15 cellular contexts compared by ENCODE assay signal in the genomic region with DNA sequence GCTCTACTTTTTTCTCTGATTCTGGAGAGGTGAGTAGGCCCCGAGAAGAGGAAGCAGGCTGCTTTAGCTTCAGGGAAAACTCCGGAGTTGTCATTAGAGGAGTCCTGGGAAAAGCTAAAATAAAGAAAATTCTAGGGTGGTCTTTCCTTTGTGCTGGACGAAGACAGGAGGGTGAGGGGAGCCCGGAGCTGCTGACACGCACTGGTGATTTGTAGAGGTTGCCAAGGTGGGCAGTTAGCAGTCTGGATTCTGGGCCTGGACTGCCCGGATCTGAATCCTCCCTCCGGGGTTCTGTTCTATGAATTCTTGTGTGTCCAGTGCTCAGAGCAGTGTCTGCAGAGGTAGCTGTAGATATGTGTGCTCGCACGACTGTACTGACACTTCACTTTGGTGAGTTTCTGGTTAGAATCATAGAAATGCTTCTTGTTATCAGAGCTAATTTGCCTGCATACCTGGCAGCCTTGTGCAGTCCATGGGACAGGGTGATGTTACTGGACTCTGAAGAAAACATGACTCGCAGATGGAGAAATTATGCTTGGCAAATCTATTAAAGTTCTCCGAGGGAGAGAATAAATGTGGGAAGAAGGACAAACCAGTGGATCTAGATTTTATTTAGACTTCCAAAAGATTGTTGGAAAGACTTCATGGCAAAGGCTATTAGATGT. TPM values are rescaled to one million over a fixed set of nuclear protein-coding genes. Genes with fewer than 3 reads are reported as not detected.
A peak's percentile ranks its signal among the peaks of the same experiment; 100 is the strongest.
DNase-seq lines count a peak whose midpoint lies in the region; ATAC-seq and TF ChIP-seq lines count a peak whose summit lies in the region.
"Had no signal": no experiment of that assay in that cellular context is flagged by ENCODE, and none has a peak within 500 bp of the region (broad histone marks: within the 10 kb centered on the region; RNA-seq: fewer than 3 reads in every experiment).

No MANE protein-coding gene starts in this region.

- intact Hi-C loops in heart left ventricle (cut with DNase I): no loop called here
- intact Hi-C loops in thyroid gland (cut with DNase I): no loop called here

- H3K27me3 ChIP-seq in WERI-Rb-1 (ENCODE audit: insufficient read depth, low read depth, severe bottlenecking) (no peaks in the 10 kb centered on the region), heart left ventricle (no peaks in the 10 kb centered on the region), thyroid gland (no peaks in the 10 kb centered on the region)
- H3K27me3 ChIP-seq: BLaER1 treated with 17β-estradiol and CSF1 and Interleukin-3, amounts not matched to agents 10 nM and 100 nM; brain microvascular endothelial cell had no signal

- no peaks in the 10 kb centered on the region for H3K9me3 Mint-ChIP-seq in activated naive CD4-positive, alpha-beta T cell treated with anti-CD3 and anti-CD28 coated beads, Interleukin-2, amount 10 ng/mL, durations not matched to agents 7 days and 5 days

- H3K36me3 ChIP-seq in WERI-Rb-1 (no peaks in the 10 kb centered on the region), heart left ventricle (no peaks in the 10 kb centered on the region), mesodermal cell (ENCODE audit: control insufficient read depth, insufficient read depth, low read length) (peaks cover 14% of the 10 kb centered on the region), thyroid gland (no peaks in the 10 kb centered on the region)
- H3K36me3 ChIP-seq: BLaER1 treated with 17β-estradiol and CSF1 and Interleukin-3, amounts not matched to agents 10 nM and 100 nM; brain microvascular endothelial cell had no signal

- no peaks in the 10 kb centered on the region for H3K4me1 Mint-ChIP-seq in activated naive CD4-positive, alpha-beta T cell treated with anti-CD3 and anti-CD28 coated beads, Interleukin-2, amount 10 ng/mL, durations not matched to agents 7 days and 5 days

- no peak overlapping the region for H3K4me3 Mint-ChIP-seq in activated naive CD4-positive, alpha-beta T cell treated with anti-CD3 and anti-CD28 coated beads, Interleukin-2, amount 10 ng/mL, durations not matched to agents 7 days and 5 days
- H3K4me3 Mint-ChIP-seq: activated CD8-positive, alpha-beta T cell treated with anti-CD3 and anti-CD28 coated beads, Interleukin-2, amount 10 ng/mL, durations not matched to agents 7 days and 5 days had no signal

- H3K9me3 ChIP-seq in WERI-Rb-1 (ENCODE audit: severe bottlenecking) (no peaks in the 10 kb centered on the region), heart left ventricle (no peaks in the 10 kb centered on the region), mesodermal cell (ENCODE audit: control insufficient read depth, low read length) (peaks cover 13% of the 10 kb centered on the region), thyroid gland (no peaks in the 10 kb centered on the region)

- CTCF ChIA-PET in activated naive CD4-positive, alpha-beta T cell treated with anti-CD3 and anti-CD28 coated beads, Interleukin-2, amount 10 ng/mL, durations not matched to agents 7 days and 5 days (lab: Charles Lee): no interaction called here

- TF ChIP-seq CTCF in WERI-Rb-1 (IDR thresholded peaks at IDR 0.05; ENCODE audit: low read depth, low read length) (no peak), heart left ventricle (IDR thresholded peaks at IDR 0.05) (no peak), thyroid gland (IDR thresholded peaks at IDR 0.05) (no peak)

- no peaks in the 10 kb centered on the region for H3K36me3 Mint-ChIP-seq in activated naive CD4-positive, alpha-beta T cell treated with anti-CD3 and anti-CD28 coated beads, Interleukin-2, amount 10 ng/mL, durations not matched to agents 7 days and 5 days

- H3K4me1 ChIP-seq in heart left ventricle: peaks cover 0 to 61% (median 22%) of the 10 kb centered on the region in 12 donors
- H3K4me1 ChIP-seq in mesodermal cell (ENCODE audit: control insufficient read depth, insufficient read depth, low read length, poor library complexity, severe bottlenecking): peaks cover 48% of the 10 kb centered on the region
- H3K4me1 ChIP-seq in thyroid gland: peaks cover 58 to 87% of the 10 kb centered on the region in 2 donors
- H3K4me1 ChIP-seq: BLaER1 treated with 17β-estradiol and CSF1 and Interleukin-3, amounts not matched to agents 10 nM and 100 nM had no signal

- peaks cover 9% of the 10 kb centered on the region for H3K27me3 Mint-ChIP-seq in activated naive CD4-positive, alpha-beta T cell treated with anti-CD3 and anti-CD28 coated beads, Interleukin-2, amount 10 ng/mL, durations not matched to agents 7 days and 5 days

- DNase-seq in WERI-Rb-1 (no peak), heart left ventricle (no peak), thyroid gland (peak; percentile 29 to 52), cerebellar nuclear complex (lab: John Stamatoyannopoulos, UW) (no peak)
- DNase-seq in activated naive CD4-positive, alpha-beta T cell treated with anti-CD3 and anti-CD28 coated beads, Interleukin-2, amount 10 ng/mL, durations not matched to agents 7 days and 5 days: no peak
- DNase-seq: activated CD8-positive, alpha-beta T cell treated with anti-CD3 and anti-CD28 coated beads, Interleukin-2, amount 10 ng/mL, durations not matched to agents 7 days and 5 days; activated effector memory CD4-positive, alpha-beta T cell treated with anti-CD3 and anti-CD28 coated beads, Interleukin-2, amount 50 U/mL, for 16 hours; brain microvascular endothelial cell; glutamatergic neuron; NCI-H2171 treated with DMSO at 0.1 percent for 48 hours; posterior cingulate gyrus had no signal

- ATAC-seq in heart left ventricle: peak in 3 of 4 donors; percentile 21 to 44 (median 43)
- no peak for ATAC-seq in HG03097 (IDR thresholded peaks at IDR 0.05; ENCODE audit: low FRiP score, unreplicated experiment)
- ATAC-seq in HG03457 (IDR thresholded peaks at IDR 0.05; ENCODE audit: unreplicated experiment): no peak
- ATAC-seq: activated CD8-positive, alpha-beta T cell treated with anti-CD3 and anti-CD28 coated beads, Interleukin-2, amount 10 ng/mL, durations not matched to agents 7 days and 5 days had no signal

- H3K27ac ChIP-seq in WERI-Rb-1 (peak overlapping the region; percentile 46), heart left ventricle (peak overlapping the region in 8 of 12 donors; percentile 17 to 67 (median 52)), mesodermal cell (ENCODE audit: low read depth, low read length, severe bottlenecking) (peak overlapping the region; percentile 67), thyroid gland (peak overlapping the region; percentile 81 to 97 (median 84))
- H3K27ac ChIP-seq: BLaER1 treated with 17β-estradiol and CSF1 and Interleukin-3, amounts not matched to agents 10 nM and 100 nM; brain microvascular endothelial cell had no signal

- WGBS in heart left ventricle, 4 donors: 43 to 65% (median 55%) methylated on average over 11 of the region's 11 CpGs
- WGBS in mesodermal cell (ENCODE audit: insufficient coverage in 2 of 2), 2 experiments: 69 to 73% methylated on average over 8 to 9 of the region's 11 CpGs
- WGBS in thyroid gland, 2 donors: 41 to 43% methylated on average over 11 of the region's 11 CpGs

- H3K4me3 ChIP-seq in WERI-Rb-1 (ENCODE audit: low read depth, low read length) (no peak overlapping the region), heart left ventricle (no peak overlapping the region), mesodermal cell (ENCODE audit: extremely low read depth, insufficient read depth, low read length, poor library complexity, severe bottlenecking) (no peak overlapping the region), thyroid gland (replicated peaks in 1 of 3) (no peak overlapping the region)
- H3K4me3 ChIP-seq: BLaER1 treated with 17β-estradiol and CSF1 and Interleukin-3, amounts not matched to agents 10 nM and 100 nM had no signal

- TF ChIP-seq POLR2A in heart left ventricle (IDR thresholded peaks at IDR 0.05) (no peak), thyroid gland (IDR thresholded peaks at IDR 0.05) (no peak)

- H3K27ac Mint-ChIP-seq in activated naive CD4-positive, alpha-beta T cell treated with anti-CD3 and anti-CD28 coated beads, Interleukin-2, amount 10 ng/mL, durations not matched to agents 7 days and 5 days: no peak overlapping the region
- H3K27ac Mint-ChIP-seq: activated CD8-positive, alpha-beta T cell treated with anti-CD3 and anti-CD28 coated beads, Interleukin-2, amount 10 ng/mL, durations not matched to agents 7 days and 5 days had no signal

RNA-seq across cellular contexts. Expression of a gene that starts 12.0 kb away (rescaled TPM):
- 10 to 100 TPM; 16.9 to 40.0 (median 23.7) TPM for total RNA-seq in heart left ventricle
- polyA plus RNA-seq in heart left ventricle: 1 to 10 TPM; 3.8 to 4.9 TPM
- polyA plus RNA-seq in mesodermal cell (2013, experiment 1 of 2): 47.6 TPM
- 45.8 TPM for polyA plus RNA-seq in mesodermal cell (2013, experiment 2 of 2)
- 10 to 100 TPM; 40.7 to 74.4 (median 56.0) TPM for total RNA-seq in thyroid gland
- total RNA-seq: activated CD8-positive, alpha-beta T cell treated with anti-CD3 and anti-CD28 coated beads, Interleukin-2, amount 10 ng/mL, durations not matched to agents 7 days and 5 days had no signal

Comparison
In these comparisons a context has a peak if more than half of its experiments do, and no peak if none do; other contexts are left out.
1. DNase-seq: peak in thyroid gland (2 of 2); none in WERI-Rb-1 (single experiment), heart left ventricle (0 of 5), cerebellar nuclear complex (0 of 2) and activated naive CD4-positive, alpha-beta T cell treated with anti-CD3 and anti-CD28 coated beads, Interleukin-2, amount 10 ng/mL, durations not matched to agents 7 days and 5 days (single experiment).
2. ATAC-seq: peak in heart left ventricle (3 of 4); none in HG03097 (single experiment) and HG03457 (single experiment).
3. Peak in every context shown above with its lines, with median percentiles within 50 percentile points of each other: H3K27ac ChIP-seq.